In genomic region chr17:78428842-78429617, GRCh38 we compare ENCODE assay signal across 17 cellular contexts.
"Had no signal": no experiment of that assay in that cellular context is flagged by ENCODE, and none has a peak within 500 bp of the region (broad histone marks: within the 10 kb centered on the region; RNA-seq: fewer than 3 reads in every experiment).

No MANE protein-coding gene starts in this region.

- DNase-seq: activated B cell treated with CpG ODN at 0.5 μM for 24 hours; activated CD4-positive, alpha-beta T cell treated with anti-CD3 and anti-CD28 coated beads, Interleukin-2, amount 10 ng/mL, durations not matched to agents 7 days and 5 days; activated CD8-positive, alpha-beta memory T cell treated with anti-CD3 and anti-CD28 coated beads for 24 hours; activated effector memory CD4-positive, alpha-beta T cell treated with anti-CD3 and anti-CD28 coated beads, Interleukin-2, amount 50 U/mL, for 16 hours; activated naive CD8-positive, alpha-beta T cell treated with anti-CD3 and anti-CD28 coated beads for 36 hours; activated T-cell treated with anti-CD3 and anti-CD28 coated beads for 4 hours; colonic mucosa; effector CD4-positive, alpha-beta T cell; midbrain had no signal

- H3K27me3 Mint-ChIP-seq: activated B cell treated with CpG ODN at 0.5 μM for 24 hours; activated CD4-positive, alpha-beta T cell treated with anti-CD3 and anti-CD28 coated beads, Interleukin-2, amount 10 ng/mL, durations not matched to agents 7 days and 5 days; activated naive CD8-positive, alpha-beta T cell treated with anti-CD3 and anti-CD28 coated beads for 36 hours had no signal

- H3K4me3 ChIP-seq: ascending aorta, colonic mucosa, hepatocyte, smooth muscle cell, tibial nerve, vagina had no signal

- H3K27me3 ChIP-seq: ascending aorta, colonic mucosa, hepatocyte, tibial nerve, vagina had no signal

- H3K27ac Mint-ChIP-seq: activated B cell treated with CpG ODN at 0.5 μM for 24 hours; activated CD4-positive, alpha-beta T cell treated with anti-CD3 and anti-CD28 coated beads, Interleukin-2, amount 10 ng/mL, durations not matched to agents 7 days and 5 days; activated naive CD8-positive, alpha-beta T cell treated with anti-CD3 and anti-CD28 coated beads for 36 hours; T-helper 1 cell treated with Interleukin-12 subunit alpha and Interleukin-12 subunit beta and Interleukin-4 antibody, amounts not matched to agents 30 μg/mL and 1 μg/mL, for 36 hours had no signal

- H3K4me1 Mint-ChIP-seq: activated B cell treated with CpG ODN at 0.5 μM for 24 hours; activated CD4-positive, alpha-beta T cell treated with anti-CD3 and anti-CD28 coated beads, Interleukin-2, amount 10 ng/mL, durations not matched to agents 7 days and 5 days had no signal

- H3K9me3 Mint-ChIP-seq: activated B cell treated with CpG ODN at 0.5 μM for 24 hours; activated CD4-positive, alpha-beta T cell treated with anti-CD3 and anti-CD28 coated beads, Interleukin-2, amount 10 ng/mL, durations not matched to agents 7 days and 5 days; activated naive CD8-positive, alpha-beta T cell treated with anti-CD3 and anti-CD28 coated beads for 36 hours; T-helper 1 cell treated with Interleukin-12 subunit alpha and Interleukin-12 subunit beta and Interleukin-4 antibody, amounts not matched to agents 30 μg/mL and 1 μg/mL, for 36 hours had no signal

- H3K4me1 ChIP-seq: ascending aorta, colonic mucosa, vagina had no signal

- H3K9me3 ChIP-seq: ascending aorta, colonic mucosa, tibial nerve, vagina had no signal

- H3K4me3 Mint-ChIP-seq: activated B cell treated with CpG ODN at 0.5 μM for 24 hours; activated CD4-positive, alpha-beta T cell treated with anti-CD3 and anti-CD28 coated beads, Interleukin-2, amount 10 ng/mL, durations not matched to agents 7 days and 5 days; activated naive CD8-positive, alpha-beta T cell treated with anti-CD3 and anti-CD28 coated beads for 36 hours; T-helper 1 cell treated with Interleukin-12 subunit alpha and Interleukin-12 subunit beta and Interleukin-4 antibody, amounts not matched to agents 30 μg/mL and 1 μg/mL, for 36 hours had no signal

- H3K27ac ChIP-seq: ascending aorta, colonic mucosa, epithelial cell of prostate, hepatocyte, vagina had no signal

- ATAC-seq: right cardiac atrium had no signal
